Comparison of ENCODE assay signal across 9 cellular contexts in genomic region chr1:158011714-158012113, GRCh38. TPM values are rescaled to one million over a fixed set of nuclear protein-coding genes. Genes with fewer than 3 reads are reported as not detected.
DNase-seq lines count a peak whose midpoint lies in the region; ATAC-seq and TF ChIP-seq lines count a peak whose summit lies in the region.
"Had no signal": no experiment of that assay in that cellular context is flagged by ENCODE, and none has a peak within 500 bp of the region (broad histone marks: within the 10 kb centered on the region; RNA-seq: fewer than 3 reads in every experiment).

No MANE protein-coding gene starts in this region.

- CTCF ChIA-PET in HCT116 (lab: Charles Lee) = interaction anchor here (1.4 kb wide), 1 partner anchor 20 kb away, joined by 4 read pairs; no protein-coding TSS in a partner anchor

- H3K79me2 ChIP-seq in HCT116 (ENCODE audit: insufficient read depth, low read length) (peaks cover 96% of the 10 kb centered on the region), smooth muscle cell (ENCODE audit: low read depth) (peaks cover 73% of the 10 kb centered on the region)

- BruUV-seq in HCT116 (replicated peaks; lab: Mats Ljungman, UMichigan) = no TSS peak

- H3K27ac ChIP-seq in HCT116 (ENCODE audit: low read depth, low read length) (peak overlapping the region; percentile 64; the same call in 1 of the 2 replicates), brain microvascular endothelial cell (peak overlapping the region; percentile 94), right lobe of liver (peak overlapping the region in 2 of 3 donors; percentile 47 to 65), smooth muscle cell (ENCODE audit: low read depth) (peak overlapping the region; percentile 99)

- H3K27me3 ChIP-seq in HCT116 (ENCODE audit: insufficient read depth, low read length) = no peaks in the 10 kb centered on the region
- no peaks in the 10 kb centered on the region for H3K27me3 ChIP-seq in brain microvascular endothelial cell (replicated peaks)
- no peaks in the 10 kb centered on the region for H3K27me3 ChIP-seq in right lobe of liver
- no peaks in the 10 kb centered on the region for H3K27me3 ChIP-seq in smooth muscle cell (ENCODE audit: low read depth)

- 100% methylated on average over 1 of the region's 5 CpGs for WGBS in right lobe of liver (ENCODE audit: insufficient coverage, low coverage, low lambda C conversion rate, missing lambda C conversion rate)
- WGBS in smooth muscle cell (ENCODE audit: low lambda C conversion rate) = 33% methylated on average over 1 of the region's 5 CpGs

- in situ Hi-C loops in brain microvascular endothelial cell (cut with HindIII; ENCODE audit: low pct_ligation_motif_present, low sequenced_read_pairs) = no loop called here

- ATAC-seq in HCT116 = no peak
- ATAC-seq in right lobe of liver = no peak
- ATAC-seq in GM19324 (IDR thresholded peaks at IDR 0.05; ENCODE audit: low FRiP score, unreplicated experiment) = no peak
- ATAC-seq in left lobe of liver = no peak

- H3K4me2 ChIP-seq in HCT116 (ENCODE audit: low read length) = peak overlapping the region; percentile 85; the same call in 1 of the 2 replicates
- peak overlapping the region; percentile 66 for H3K4me2 ChIP-seq in smooth muscle cell

- TF ChIP-seq POLR2A in HCT116 (IDR thresholded peaks at IDR 0.05; ENCODE audit: borderline replicate concordance, extremely low read depth, insufficient read depth, insufficient read length) = no peak
- no peak for TF ChIP-seq POLR2A in right lobe of liver (IDR thresholded peaks at IDR 0.05)

- RAD21 ChIA-PET in HCT116 (lab: Charles Lee; ENCODE audit: low non-redundant PET in 1 of 2, low total read pairs in 2 of 2, uncharacterized antibody in 2 of 2, unreplicated experiment in 2 of 2) = no interaction called here

- no peaks in the 10 kb centered on the region for H3K9me2 ChIP-seq in HCT116 (ENCODE audit: insufficient read depth)

- DNase-seq in HCT116 (ENCODE audit: low read depth, low spot score) = no peak
- DNase-seq in brain microvascular endothelial cell = no peak
- no peak for DNase-seq in right lobe of liver
- no peak for DNase-seq in smooth muscle cell (lab: John Stamatoyannopoulos, UW; ENCODE audit: unreplicated experiment)
- DNase-seq in left lobe of liver (ENCODE audit: low spot score) = no peak
- no peak for DNase-seq in NCI-H748 (lab: John Stamatoyannopoulos, UW; ENCODE audit: unreplicated experiment)
- DNase-seq in occipital lobe (lab: John Stamatoyannopoulos, UW) = no peak
- DNase-seq: endodermal cell had no signal

- H2AFZ ChIP-seq in HCT116 (ENCODE audit: low read depth, low read length, poor library complexity, severe bottlenecking) (no peak overlapping the region), smooth muscle cell (ENCODE audit: low read depth) (no peak overlapping the region)

- H3K9ac ChIP-seq in HCT116 (ENCODE audit: low read length) = 0 out of 2 replicates have a peak overlapping the region, but pooled peaks have one; percentile 57
- H3K9ac ChIP-seq in smooth muscle cell (ENCODE audit: low read depth) = no peak overlapping the region

- H3K4me1 ChIP-seq in HCT116 (ENCODE audit: control insufficient read depth in 1 of 2, insufficient read depth in 2 of 2, low read length in 2 of 2) (peaks cover 37 to 57% of the 10 kb centered on the region in 2 experiments), right lobe of liver (no peaks in the 10 kb centered on the region), smooth muscle cell (ENCODE audit: low read depth) (peaks cover 88% of the 10 kb centered on the region)

- H3K9me3 ChIP-seq in HCT116 (ENCODE audit: control insufficient read depth in 1 of 2, insufficient read depth in 1 of 2, low read depth in 1 of 2, low read length in 2 of 2) (no peaks in the 10 kb centered on the region), right lobe of liver (no peaks in the 10 kb centered on the region), smooth muscle cell (replicated peaks; ENCODE audit: low read depth) (no peaks in the 10 kb centered on the region)

- intact Hi-C loops in HCT116 (cut with micrococcal nuclease) = no loop called here
- intact Hi-C loops in right lobe of liver (cut with DNase I) = no loop called here

- no peak for TF ChIP-seq CTCF in HCT116 (IDR thresholded peaks at IDR 0.05 in 2 of 3, conservative IDR thresholded peaks at IDR 0.05 in 1 of 3; ENCODE audit: borderline replicate concordance in 1 of 3, insufficient read depth in 1 of 3, low read depth in 2 of 3, low read length in 2 of 3)
- TF ChIP-seq CTCF in brain microvascular endothelial cell (IDR thresholded peaks at IDR 0.05; ENCODE audit: low read depth, low read length, missing control alignments) = no peak
- TF ChIP-seq CTCF in right lobe of liver (IDR thresholded peaks at IDR 0.05) = no peak
- TF ChIP-seq CTCF in smooth muscle cell (IDR thresholded peaks at IDR 0.05; ENCODE audit: borderline replicate concordance, insufficient read depth, poor library complexity, severe bottlenecking) = no peak

- TF ChIP-seq RAD21 in HCT116 (IDR thresholded peaks at IDR 0.05; ENCODE audit: low read depth) = no peak

- H4K20me1 ChIP-seq in HCT116 (ENCODE audit: insufficient read depth) (no peaks in the 10 kb centered on the region), smooth muscle cell (ENCODE audit: low read depth) (peaks cover 3% of the 10 kb centered on the region)

- no peaks in the 10 kb centered on the region for H3K36me3 ChIP-seq in HCT116 (ENCODE audit: control insufficient read depth in 1 of 2, insufficient read depth in 2 of 2, low read length in 2 of 2)
- H3K36me3 ChIP-seq in brain microvascular endothelial cell (replicated peaks) = peaks cover 3% of the 10 kb centered on the region
- H3K36me3 ChIP-seq in right lobe of liver = no peaks in the 10 kb centered on the region
- H3K36me3 ChIP-seq in smooth muscle cell (ENCODE audit: low read depth) = no peaks in the 10 kb centered on the region

- POLR2A ChIA-PET in HCT116 (lab: Charles Lee) = interaction anchor here (0.6 to 2.4 kb wide), 3 partner anchors 8 to 23 kb away, joined by 3 to 11 read pairs (median 3); no protein-coding TSS in a partner anchor

- no peak overlapping the region for H3K4me3 ChIP-seq in HCT116 (replicated peaks in 1 of 2; ENCODE audit: low read depth in 1 of 2, low read length in 2 of 2)
- no peak overlapping the region for H3K4me3 ChIP-seq in brain microvascular endothelial cell (ENCODE audit: low read depth, low read length)
- no peak overlapping the region for H3K4me3 ChIP-seq in right lobe of liver
- no peak overlapping the region for H3K4me3 ChIP-seq in smooth muscle cell

- peaks cover 26% of the 10 kb centered on the region for H3F3A ChIP-seq in smooth muscle cell (ENCODE audit: low read depth)

TF ChIP-seq in HCT116, 20 proteins besides CTCF, POLR2A, EP300 and RAD21:
- no peak for TF ChIP-seq CBX3 (IDR thresholded peaks at IDR 0.05; ENCODE audit: low read depth)
- no peak for TF ChIP-seq SIN3A (IDR thresholded peaks at IDR 0.05; ENCODE audit: low read depth)
- no peak for TF ChIP-seq YY1 (IDR thresholded peaks at IDR 0.05; ENCODE audit: extremely low read depth, insufficient replicate concordance, low read depth, low read length)
- TF ChIP-seq ZFX (IDR thresholded peaks at IDR 0.05) = no peak
- TF ChIP-seq, protein P1, sequence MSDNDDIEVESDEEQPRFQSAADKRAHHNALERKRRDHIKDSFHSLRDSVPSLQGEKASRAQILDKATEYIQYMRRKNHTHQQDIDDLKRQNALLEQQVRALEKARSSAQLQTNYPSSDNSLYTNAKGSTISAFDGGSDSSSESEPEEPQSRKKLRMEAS (IDR thresholded peaks at IDR 0.05) = no peak
- no peak for TF ChIP-seq ZNF274 (IDR thresholded peaks at IDR 0.05; ENCODE audit: low read depth, low read length)
- TF ChIP-seq EZH2phosphoT487 (IDR thresholded peaks at IDR 0.05; ENCODE audit: borderline replicate concordance) = no peak
- TF ChIP-seq JUND (IDR thresholded peaks at IDR 0.05) = no peak
- TF ChIP-seq EGR1 (IDR thresholded peaks at IDR 0.05; ENCODE audit: low read depth) = no peak
- TF ChIP-seq ELF1 (IDR thresholded peaks at IDR 0.05; ENCODE audit: borderline replicate concordance, low read depth) = no peak
- TF ChIP-seq SP1 (IDR thresholded peaks at IDR 0.05; ENCODE audit: low read depth) = no peak
- TF ChIP-seq, protein P2, sequence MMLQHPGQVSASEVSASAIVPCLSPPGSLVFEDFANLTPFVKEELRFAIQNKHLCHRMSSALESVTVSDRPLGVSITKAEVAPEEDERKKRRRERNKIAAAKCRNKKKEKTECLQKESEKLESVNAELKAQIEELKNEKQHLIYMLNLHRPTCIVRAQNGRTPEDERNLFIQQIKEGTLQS (IDR thresholded peaks at IDR 0.05) = no peak
- TF ChIP-seq, protein P3, sequence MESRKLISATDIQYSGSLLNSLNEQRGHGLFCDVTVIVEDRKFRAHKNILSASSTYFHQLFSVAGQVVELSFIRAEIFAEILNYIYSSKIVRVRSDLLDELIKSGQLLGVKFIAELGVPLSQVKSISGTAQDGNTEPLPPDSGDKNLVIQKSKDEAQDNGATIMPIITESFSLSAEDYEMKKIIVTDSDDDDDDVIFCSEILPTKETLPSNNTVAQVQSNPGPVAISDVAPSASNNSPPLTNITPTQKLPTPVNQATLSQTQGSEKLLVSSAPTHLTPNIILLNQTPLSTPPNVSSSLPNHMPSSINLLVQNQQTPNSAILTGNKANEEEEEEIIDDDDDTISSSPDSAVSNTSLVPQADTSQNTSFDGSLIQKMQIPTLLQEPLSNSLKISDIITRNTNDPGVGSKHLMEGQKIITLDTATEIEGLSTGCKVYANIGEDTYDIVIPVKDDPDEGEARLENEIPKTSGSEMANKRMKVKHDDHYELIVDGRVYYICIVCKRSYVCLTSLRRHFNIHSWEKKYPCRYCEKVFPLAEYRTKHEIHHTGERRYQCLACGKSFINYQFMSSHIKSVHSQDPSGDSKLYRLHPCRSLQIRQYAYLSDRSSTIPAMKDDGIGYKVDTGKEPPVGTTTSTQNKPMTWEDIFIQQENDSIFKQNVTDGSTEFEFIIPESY (IDR thresholded peaks at IDR 0.05; ENCODE audit: extremely low read depth, insufficient replicate concordance, low read length) = no peak

RNA-seq across cellular contexts. Expression of gene KIRREL1, which starts 18.3 kb away (rescaled TPM):
- 20.0 TPM for total RNA-seq in HCT116 (2021; ENCODE audit: unreplicated experiment)
- 12.6 and 14.3 TPM in 2 replicates for polyA plus RNA-seq in HCT116 (2012)
- 1 to 10 TPM; 1.1 to 4.9 (median 2.9) TPM for total RNA-seq in right lobe of liver
- 58.4 and 66.6 TPM in 2 replicates for total RNA-seq in smooth muscle cell
- 40.9 and 41.2 TPM in 2 replicates for polyA plus RNA-seq in smooth muscle cell
- total RNA-seq in left lobe of liver = 2.2 TPM
- total RNA-seq in occipital lobe = 20.6 TPM
